Comparison of ENCODE assay signal across 37 cellular contexts in genomic region chr13:58935689-58936088, GRCh38.
"Had no signal": no experiment of that assay in that cellular context is flagged by ENCODE, and none has a peak within 500 bp of the region (broad histone marks: within the 10 kb centered on the region; RNA-seq: fewer than 3 reads in every experiment).

No MANE protein-coding gene starts in this region.

- H3K4me3 ChIP-seq: ascending aorta, cardiac muscle cell had no signal

- H3K9me3 ChIP-seq: ascending aorta had no signal

- H3K9me3 Mint-ChIP-seq: activated CD4-positive, alpha-beta memory T cell treated with anti-CD3 and anti-CD28 coated beads, Interleukin-2, amount 10 ng/mL, durations not matched to agents 7 days and 5 days; activated naive CD4-positive, alpha-beta T cell treated with anti-CD3 and anti-CD28 coated beads, Interleukin-2, amount 10 ng/mL, durations not matched to agents 7 days and 5 days; activated naive CD8-positive, alpha-beta T cell treated with anti-CD3 and anti-CD28 coated beads, Interleukin-2, amount 10 ng/mL, durations not matched to agents 7 days and 5 days; brain had no signal

- H3K36me3 ChIP-seq: ascending aorta, cardiac muscle cell had no signal

- H3K27me3 Mint-ChIP-seq: activated B cell treated with CpG ODN at 0.5 μM for 24 hours; activated CD4-positive, alpha-beta memory T cell treated with anti-CD3 and anti-CD28 coated beads, Interleukin-2, amount 10 ng/mL, durations not matched to agents 7 days and 5 days; activated CD4-positive, alpha-beta T cell treated with anti-CD3 and anti-CD28 coated beads, Interleukin-2, amount 10 ng/mL, durations not matched to agents 24 days and 14 days; activated CD8-positive, alpha-beta memory T cell treated with anti-CD3 and anti-CD28 coated beads, Interleukin-2, amount 10 ng/mL, durations not matched to agents 7 days and 5 days; activated naive CD4-positive, alpha-beta T cell treated with anti-CD3 and anti-CD28 coated beads, Interleukin-2, amount 10 ng/mL, durations not matched to agents 7 days and 5 days; activated naive CD4-positive, alpha-beta T cell treated with anti-CD3 and anti-CD28 coated beads, Interleukin-2, amount 50 U/mL, for 24 hours; activated naive CD8-positive, alpha-beta T cell; activated naive CD8-positive, alpha-beta T cell treated with anti-CD3 and anti-CD28 coated beads, Interleukin-2, amount 10 ng/mL, durations not matched to agents 7 days and 5 days; activated naive CD8-positive, alpha-beta T cell treated with anti-CD3 and anti-CD28 coated beads, Interleukin-2, amount 50 U/mL, for 24 hours; activated T-cell treated with anti-CD3 and anti-CD28 coated beads, Interleukin-2, amount 50 U/mL, for 24 hours; brain; central memory CD8-positive, alpha-beta T cell had no signal

- FAIRE-seq: bronchial epithelial cell, TTC549 had no signal

- H3K27ac ChIP-seq: ascending aorta, cardiac muscle cell, VCaP had no signal

- DNase-seq: activated B cell treated with CpG ODN at 0.5 μM for 24 hours; activated CD4-positive, alpha-beta memory T cell treated with anti-CD3 and anti-CD28 coated beads, Interleukin-2, amount 10 ng/mL, durations not matched to agents 7 days and 5 days; activated CD4-positive, alpha-beta T cell treated with anti-CD3 and anti-CD28 coated beads for 4 hours; activated CD4-positive, alpha-beta T cell treated with anti-CD3 and anti-CD28 coated beads, Interleukin-2, amount 10 ng/mL, durations not matched to agents 24 days and 14 days; activated CD4-positive, alpha-beta T cell treated with anti-CD3 and anti-CD28 coated beads, Interleukin-2, amount 50 U/mL, for 48 hours; activated CD4-positive, CD25-positive, alpha-beta regulatory T cell treated with anti-CD3 and anti-CD28 coated beads, Interleukin-2, amount 50 U/mL, for 72 hours; activated CD8-positive, alpha-beta memory T cell treated with anti-CD3 and anti-CD28 coated beads for 24 hours; activated CD8-positive, alpha-beta memory T cell treated with anti-CD3 and anti-CD28 coated beads, Interleukin-2, amount 10 ng/mL, durations not matched to agents 7 days and 5 days; activated CD8-positive, alpha-beta memory T cell treated with anti-CD3 and anti-CD28 coated beads, Interleukin-2, amount 50 U/mL, for 48 hours; activated CD8-positive, alpha-beta T cell treated with anti-CD3 and anti-CD28 coated beads, Interleukin-2, amount 10 ng/mL, durations not matched to agents 7 days and 5 days; activated effector memory CD4-positive, alpha-beta T cell treated with Interleukin-2 at 50 U/mL for 16 hours; activated gamma-delta T cell; activated naive CD4-positive, alpha-beta T cell treated with anti-CD3 and anti-CD28 coated beads, Interleukin-2, amount 10 ng/mL, durations not matched to agents 7 days and 5 days; activated naive CD4-positive, alpha-beta T cell treated with Interleukin-2 at 50 U/mL for 16 hours; activated naive CD8-positive, alpha-beta T cell treated with anti-CD3 and anti-CD28 coated beads, Interleukin-2, amount 10 ng/mL, durations not matched to agents 7 days and 5 days; activated naive CD8-positive, alpha-beta T cell treated with anti-CD3 and anti-CD28 coated beads, Interleukin-2, amount 50 U/mL, for 24 hours; activated T-cell treated with anti-CD3 and anti-CD28 coated beads, Interleukin-2, amount 50 U/mL, for 24 hours; activated T-cell treated with anti-CD3 and anti-CD28 coated beads, Interleukin-2, amount 50 U/mL, for 48 hours; amygdala; anterior cingulate cortex; caudate nucleus; cerebellar nuclear complex; T-helper 1 cell; T-helper 2 cell; T-helper 9 cell had no signal

- H3K4me1 Mint-ChIP-seq: activated B cell treated with CpG ODN at 0.5 μM for 24 hours; activated CD4-positive, alpha-beta memory T cell treated with anti-CD3 and anti-CD28 coated beads, Interleukin-2, amount 10 ng/mL, durations not matched to agents 7 days and 5 days; activated CD4-positive, alpha-beta T cell treated with anti-CD3 and anti-CD28 coated beads, Interleukin-2, amount 10 ng/mL, durations not matched to agents 24 days and 14 days; activated CD8-positive, alpha-beta memory T cell treated with anti-CD3 and anti-CD28 coated beads, Interleukin-2, amount 10 ng/mL, durations not matched to agents 7 days and 5 days; activated naive CD4-positive, alpha-beta T cell treated with anti-CD3 and anti-CD28 coated beads, Interleukin-2, amount 10 ng/mL, durations not matched to agents 7 days and 5 days; activated naive CD4-positive, alpha-beta T cell treated with anti-CD3 and anti-CD28 coated beads, Interleukin-2, amount 50 U/mL, for 24 hours; activated naive CD8-positive, alpha-beta T cell treated with anti-CD3 and anti-CD28 coated beads, Interleukin-2, amount 10 ng/mL, durations not matched to agents 7 days and 5 days; activated naive CD8-positive, alpha-beta T cell treated with anti-CD3 and anti-CD28 coated beads, Interleukin-2, amount 50 U/mL, for 24 hours; brain; central memory CD8-positive, alpha-beta T cell had no signal

- H3K27me3 ChIP-seq: ascending aorta, cardiac muscle cell had no signal

- ATAC-seq: activated CD8-positive, alpha-beta memory T cell treated with anti-CD3 and anti-CD28 coated beads, Interleukin-2, amount 10 ng/mL, durations not matched to agents 7 days and 5 days; activated CD8-positive, alpha-beta T cell treated with anti-CD3 and anti-CD28 coated beads, Interleukin-2, amount 10 ng/mL, durations not matched to agents 7 days and 5 days; activated naive CD8-positive, alpha-beta T cell treated with anti-CD3 and anti-CD28 coated beads, Interleukin-2, amount 50 U/mL, for 24 hours had no signal

- H3K36me3 Mint-ChIP-seq: activated CD8-positive, alpha-beta memory T cell treated with anti-CD3 and anti-CD28 coated beads, Interleukin-2, amount 10 ng/mL, durations not matched to agents 7 days and 5 days; activated naive CD4-positive, alpha-beta T cell treated with anti-CD3 and anti-CD28 coated beads, Interleukin-2, amount 10 ng/mL, durations not matched to agents 7 days and 5 days; activated naive CD4-positive, alpha-beta T cell treated with anti-CD3 and anti-CD28 coated beads, Interleukin-2, amount 50 U/mL, for 24 hours; activated naive CD8-positive, alpha-beta T cell; activated naive CD8-positive, alpha-beta T cell treated with anti-CD3 and anti-CD28 coated beads, Interleukin-2, amount 10 ng/mL, durations not matched to agents 7 days and 5 days; brain had no signal

- H3K27ac Mint-ChIP-seq: activated B cell treated with CpG ODN at 0.5 μM for 24 hours; activated CD4-positive, alpha-beta memory T cell treated with anti-CD3 and anti-CD28 coated beads, Interleukin-2, amount 10 ng/mL, durations not matched to agents 7 days and 5 days; activated CD4-positive, alpha-beta T cell treated with anti-CD3 and anti-CD28 coated beads, Interleukin-2, amount 10 ng/mL, durations not matched to agents 24 days and 14 days; activated CD8-positive, alpha-beta memory T cell treated with anti-CD3 and anti-CD28 coated beads, Interleukin-2, amount 10 ng/mL, durations not matched to agents 7 days and 5 days; activated CD8-positive, alpha-beta T cell treated with anti-CD3 and anti-CD28 coated beads, Interleukin-2, amount 10 ng/mL, durations not matched to agents 7 days and 5 days; activated naive CD4-positive, alpha-beta T cell treated with anti-CD3 and anti-CD28 coated beads, Interleukin-2, amount 10 ng/mL, durations not matched to agents 7 days and 5 days; activated naive CD4-positive, alpha-beta T cell treated with anti-CD3 and anti-CD28 coated beads, Interleukin-2, amount 50 U/mL, for 24 hours; activated naive CD8-positive, alpha-beta T cell; activated naive CD8-positive, alpha-beta T cell treated with anti-CD3 and anti-CD28 coated beads, Interleukin-2, amount 10 ng/mL, durations not matched to agents 7 days and 5 days; activated naive CD8-positive, alpha-beta T cell treated with anti-CD3 and anti-CD28 coated beads, Interleukin-2, amount 50 U/mL, for 24 hours; activated T-cell treated with anti-CD3 and anti-CD28 coated beads, Interleukin-2, amount 50 U/mL, for 24 hours; activated T-helper 2 cell treated with anti-CD3 and anti-CD28 coated beads, Interferon-gamma antibody, Interleukin-2, Interleukin-4, amounts not matched to agents 10 μg/mL and 5 μg/mL and 100 μg/mL, durations not matched to agents 14 hours and 24 hours and 36 hours; brain; T-helper 1 cell treated with Interleukin-12 subunit alpha and Interleukin-12 subunit beta and Interleukin-4 antibody, amounts not matched to agents 30 μg/mL and 1 μg/mL, for 36 hours; T-helper 2 cell treated with Interferon-gamma antibody and Interleukin-4, amounts not matched to agents 5 μg/mL and 100 μg/mL, for 36 hours had no signal

- H3K4me1 ChIP-seq: ascending aorta had no signal

- H3K4me3 Mint-ChIP-seq: activated B cell treated with CpG ODN at 0.5 μM for 24 hours; activated CD4-positive, alpha-beta memory T cell treated with anti-CD3 and anti-CD28 coated beads, Interleukin-2, amount 10 ng/mL, durations not matched to agents 7 days and 5 days; activated CD4-positive, alpha-beta T cell treated with anti-CD3 and anti-CD28 coated beads, Interleukin-2, amount 10 ng/mL, durations not matched to agents 24 days and 14 days; activated CD8-positive, alpha-beta memory T cell treated with anti-CD3 and anti-CD28 coated beads, Interleukin-2, amount 10 ng/mL, durations not matched to agents 7 days and 5 days; activated CD8-positive, alpha-beta T cell treated with anti-CD3 and anti-CD28 coated beads, Interleukin-2, amount 10 ng/mL, durations not matched to agents 7 days and 5 days; activated naive CD4-positive, alpha-beta T cell treated with anti-CD3 and anti-CD28 coated beads, Interleukin-2, amount 10 ng/mL, durations not matched to agents 7 days and 5 days; activated naive CD4-positive, alpha-beta T cell treated with anti-CD3 and anti-CD28 coated beads, Interleukin-2, amount 50 U/mL, for 24 hours; activated naive CD8-positive, alpha-beta T cell; activated naive CD8-positive, alpha-beta T cell treated with anti-CD3 and anti-CD28 coated beads, Interleukin-2, amount 10 ng/mL, durations not matched to agents 7 days and 5 days; activated naive CD8-positive, alpha-beta T cell treated with anti-CD3 and anti-CD28 coated beads, Interleukin-2, amount 50 U/mL, for 24 hours; activated T-cell treated with anti-CD3 and anti-CD28 coated beads, Interleukin-2, amount 50 U/mL, for 24 hours; brain; central memory CD8-positive, alpha-beta T cell; T-helper 1 cell treated with Interleukin-12 subunit alpha and Interleukin-12 subunit beta and Interleukin-4 antibody, amounts not matched to agents 30 μg/mL and 1 μg/mL, for 36 hours; T-helper 2 cell treated with Interferon-gamma antibody and Interleukin-4, amounts not matched to agents 5 μg/mL and 100 μg/mL, for 36 hours had no signal
